23 cellular contexts compared by ENCODE assay signal in genomic region chr19:30742981-30743380, GRCh38.
A peak's percentile ranks its signal among the peaks of the same experiment; 100 is the strongest.
DNase-seq lines count a peak whose midpoint lies in the region; TF ChIP-seq lines count a peak whose summit lies in the region.
"Had no signal": no experiment of that assay in that cellular context is flagged by ENCODE, and none has a peak within 500 bp of the region (broad histone marks: within the 10 kb centered on the region; RNA-seq: fewer than 3 reads in every experiment).

No MANE protein-coding gene starts in this region.

- H3K4me1 Mint-ChIP-seq in osteocyte (ENCODE audit: unreplicated experiment), result no peaks in the 10 kb centered on the region
- no peaks in the 10 kb centered on the region for H3K4me1 Mint-ChIP-seq in activated CD4-positive, alpha-beta memory T cell treated with anti-CD3 and anti-CD28 coated beads, Interleukin-2, amount 10 ng/mL, durations not matched to agents 7 days and 5 days
- H3K4me1 Mint-ChIP-seq: B cell; CD14-positive monocyte; CD8-positive, alpha-beta memory T cell; H9 had no signal

- peaks cover 5% of the 10 kb centered on the region; the same call in 1 of the 2 replicates for H3K27me3 ChIP-seq in BE2C
- H3K27me3 ChIP-seq in WERI-Rb-1 (ENCODE audit: insufficient read depth, low read depth, severe bottlenecking), result no peaks in the 10 kb centered on the region
- H3K27me3 ChIP-seq in prostate gland (replicated peaks; ENCODE audit: insufficient read depth), result no peaks in the 10 kb centered on the region
- H3K27me3 ChIP-seq: SJSA1 had no signal

- POLR2A ChIA-PET in activated CD4-positive, alpha-beta memory T cell treated with anti-CD3 and anti-CD28 coated beads, Interleukin-2, amount 10 ng/mL, durations not matched to agents 7 days and 5 days (lab: Charles Lee), result no interaction called here

- no peak for TF ChIP-seq POLR2A in prostate gland (IDR thresholded peaks at IDR 0.05)

- CTCF ChIA-PET in activated CD4-positive, alpha-beta memory T cell treated with anti-CD3 and anti-CD28 coated beads, Interleukin-2, amount 10 ng/mL, durations not matched to agents 7 days and 5 days (lab: Charles Lee), result no interaction called here

- peaks cover 16% of the 10 kb centered on the region for H3K4me1 ChIP-seq in BE2C
- no peaks in the 10 kb centered on the region for H3K4me1 ChIP-seq in prostate gland (replicated peaks)
- H3K4me1 ChIP-seq: SJSA1 had no signal

- peaks cover 19% of the 10 kb centered on the region for H3K9me3 Mint-ChIP-seq in osteocyte (ENCODE audit: unreplicated experiment)
- no peaks in the 10 kb centered on the region for H3K9me3 Mint-ChIP-seq in activated CD4-positive, alpha-beta memory T cell treated with anti-CD3 and anti-CD28 coated beads, Interleukin-2, amount 10 ng/mL, durations not matched to agents 7 days and 5 days
- H3K9me3 Mint-ChIP-seq: H9 had no signal

- no peak overlapping the region for H3K4me3 Mint-ChIP-seq in osteocyte (ENCODE audit: unreplicated experiment)
- H3K4me3 Mint-ChIP-seq in activated CD4-positive, alpha-beta memory T cell treated with anti-CD3 and anti-CD28 coated beads, Interleukin-2, amount 10 ng/mL, durations not matched to agents 7 days and 5 days, result no peak overlapping the region
- H3K4me3 Mint-ChIP-seq: B cell; CD14-positive monocyte; CD8-positive, alpha-beta memory T cell; H9 had no signal

- 76% methylated on average over 10 of the region's 10 CpGs for WGBS in prostate gland

- H3K36me3 Mint-ChIP-seq in osteocyte (ENCODE audit: unreplicated experiment), result no peaks in the 10 kb centered on the region
- no peaks in the 10 kb centered on the region for H3K36me3 Mint-ChIP-seq in activated CD4-positive, alpha-beta memory T cell treated with anti-CD3 and anti-CD28 coated beads, Interleukin-2, amount 10 ng/mL, durations not matched to agents 7 days and 5 days (ENCODE audit: low read depth)
- H3K36me3 Mint-ChIP-seq: CD14-positive monocyte; CD8-positive, alpha-beta memory T cell had no signal

- TF ChIP-seq CTCF in BE2C (IDR thresholded peaks at IDR 0.05; ENCODE audit: low read depth, low read length), result no peak
- no peak for TF ChIP-seq CTCF in WERI-Rb-1 (IDR thresholded peaks at IDR 0.05; ENCODE audit: low read depth, low read length)
- TF ChIP-seq CTCF in osteocyte (IDR thresholded peaks at IDR 0.05), result no peak
- no peak for TF ChIP-seq CTCF in prostate gland (IDR thresholded peaks at IDR 0.05)

- H3K27ac Mint-ChIP-seq in osteocyte (ENCODE audit: unreplicated experiment), result no peak overlapping the region
- H3K27ac Mint-ChIP-seq in activated CD4-positive, alpha-beta memory T cell treated with anti-CD3 and anti-CD28 coated beads, Interleukin-2, amount 10 ng/mL, durations not matched to agents 7 days and 5 days, result no peak overlapping the region
- H3K27ac Mint-ChIP-seq: B cell; CD14-positive monocyte; CD8-positive, alpha-beta memory T cell; H9 had no signal

- DNase-seq in BE2C, result no peak
- DNase-seq in D341Med (ENCODE audit: low spot score), result peak; percentile 77
- DNase-seq in WERI-Rb-1, result peak; percentile 19
- DNase-seq in osteocyte (ENCODE audit: extremely low spot score, unreplicated experiment), result peak; percentile 62
- no peak for DNase-seq in activated CD4-positive, alpha-beta memory T cell treated with anti-CD3 and anti-CD28 coated beads, Interleukin-2, amount 10 ng/mL, durations not matched to agents 7 days and 5 days
- DNase-seq in iPS-NIHi11 (ENCODE audit: low spot score), result no peak
- DNase-seq in prostate gland (ENCODE audit: low spot score), result no peak
- DNase-seq: CD8-positive, alpha-beta memory T cell; DMS53; GM23248; H9; Karpas-422; NCI-H1092 treated with DMSO at 0.1 percent for 48 hours; NCI-H1436; NCI-H187; NCI-H446; NCI-H524 treated with DMSO at 0.1 percent for 48 hours; NCI-H774; PC-9; Right ventricle myocardium superior had no signal

- H3K27ac ChIP-seq in WERI-Rb-1, result no peak overlapping the region
- no peak overlapping the region for H3K27ac ChIP-seq in prostate gland
- H3K27ac ChIP-seq: GM23248, PC-9, SJSA1 had no signal

- intact Hi-C loops in prostate gland (cut with DNase I), result no loop called here

- H3K4me3 ChIP-seq in BE2C (ENCODE audit: low read depth, low read length) (peak overlapping the region; percentile 28), WERI-Rb-1 (ENCODE audit: low read depth, low read length) (no peak overlapping the region), prostate gland (no peak overlapping the region)
- H3K4me3 ChIP-seq: GM23248, PC-9, SJSA1 had no signal

- no peaks in the 10 kb centered on the region for H3K9me3 ChIP-seq in BE2C
- no peaks in the 10 kb centered on the region for H3K9me3 ChIP-seq in WERI-Rb-1 (ENCODE audit: severe bottlenecking)
- H3K9me3 ChIP-seq in prostate gland, result no peaks in the 10 kb centered on the region
- H3K9me3 ChIP-seq: SJSA1 had no signal

- no peaks in the 10 kb centered on the region for H3K27me3 Mint-ChIP-seq in osteocyte (ENCODE audit: unreplicated experiment)
- H3K27me3 Mint-ChIP-seq in activated CD4-positive, alpha-beta memory T cell treated with anti-CD3 and anti-CD28 coated beads, Interleukin-2, amount 10 ng/mL, durations not matched to agents 7 days and 5 days, result no peaks in the 10 kb centered on the region
- H3K27me3 Mint-ChIP-seq: B cell had no signal

- H3K36me3 ChIP-seq in BE2C, result no peaks in the 10 kb centered on the region
- H3K36me3 ChIP-seq in WERI-Rb-1, result no peaks in the 10 kb centered on the region
- no peaks in the 10 kb centered on the region for H3K36me3 ChIP-seq in prostate gland
- H3K36me3 ChIP-seq: SJSA1 had no signal

Comparison
In these comparisons a context has a peak if more than half of its experiments do, and no peak if none do; other contexts are left out.
1. DNase-seq: peak in D341Med (single experiment), WERI-Rb-1 (single experiment) and osteocyte (single experiment); none in BE2C (single experiment), activated CD4-positive, alpha-beta memory T cell treated with anti-CD3 and anti-CD28 coated beads, Interleukin-2, amount 10 ng/mL, durations not matched to agents 7 days and 5 days (single experiment), iPS-NIHi11 (single experiment) and prostate gland (single experiment).